14 cellular contexts compared by ENCODE assay signal in the genomic region with DNA sequence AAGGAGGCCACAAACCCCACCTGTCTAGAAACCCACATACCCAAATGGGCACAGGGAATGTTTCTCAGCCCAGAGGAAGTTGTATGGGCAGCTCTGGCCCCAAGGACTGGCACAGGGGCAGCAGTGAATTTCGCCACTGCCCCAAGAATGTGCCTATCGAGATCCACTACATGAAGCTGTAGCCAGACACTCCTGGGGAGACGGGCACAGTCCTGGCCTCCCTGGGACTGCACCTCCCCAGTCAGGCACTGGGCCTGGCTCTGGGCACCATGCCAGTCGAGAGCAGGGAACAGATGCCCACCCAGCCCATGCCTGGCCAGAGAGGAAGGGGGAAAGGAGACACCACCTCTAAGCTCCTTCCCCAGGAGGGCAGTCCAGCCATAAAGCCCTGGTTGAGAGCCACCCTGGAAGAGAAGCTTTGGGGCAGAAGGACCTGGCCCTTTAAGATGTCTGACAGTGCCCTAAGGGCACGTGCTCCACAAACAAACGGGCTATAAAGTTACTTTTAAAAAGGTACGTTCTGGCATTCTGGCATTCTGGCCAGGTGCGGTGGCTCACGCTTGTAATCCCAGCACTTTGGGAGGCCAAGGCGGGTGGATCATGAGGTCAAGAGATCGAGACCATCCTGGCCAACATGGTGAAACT. TPM values are rescaled to one million over a fixed set of nuclear protein-coding genes. Genes with fewer than 3 reads are reported as not detected.
A peak's percentile ranks its signal among the peaks of the same experiment; 100 is the strongest.
DNase-seq lines count a peak whose midpoint lies in the region; ATAC-seq, FAIRE-seq and TF ChIP-seq lines count a peak whose summit lies in the region.
"Had no signal": no experiment of that assay in that cellular context is flagged by ENCODE, and none has a peak within 500 bp of the region (broad histone marks: within the 10 kb centered on the region; RNA-seq: fewer than 3 reads in every experiment).

No MANE protein-coding gene starts in this region.

- H3K14ac ChIP-seq in H9 (ENCODE audit: insufficient read depth, low read length): no peak overlapping the region; the same call in 1 of the 2 replicates

- BruUV-seq in HepG2 (replicated peaks; lab: Mats Ljungman, UMichigan): no TSS peak

- no peak overlapping the region for H2BK120ac ChIP-seq in H9 (ENCODE audit: low read depth, low read length, poor library complexity, severe bottlenecking)

- no peaks in the 10 kb centered on the region for H3K27me3 ChIP-seq in H9 (ENCODE audit: insufficient read depth, low read length)
- no peaks in the 10 kb centered on the region for H3K27me3 ChIP-seq in lung (ENCODE audit: control insufficient read depth, insufficient read depth)
- no peaks in the 10 kb centered on the region for H3K27me3 ChIP-seq in skeletal muscle tissue (ENCODE audit: control insufficient read depth in 3 of 3, insufficient read depth in 3 of 3, low read length in 3 of 3)
- no peaks in the 10 kb centered on the region; a peak in 1 of 5 replicates for H3K27me3 ChIP-seq in HepG2 (ENCODE audit: control insufficient read depth in 1 of 2, insufficient read depth in 2 of 2, low read length in 2 of 2)

- no peaks in the 10 kb centered on the region for H3K9me3 ChIP-seq in H9 (ENCODE audit: control insufficient read depth, low read depth, low read length)
- H3K9me3 ChIP-seq in lung (ENCODE audit: control insufficient read depth in 2 of 2, insufficient read depth in 1 of 2, low read length in 1 of 2): no peaks in the 10 kb centered on the region
- no peaks in the 10 kb centered on the region for H3K9me3 ChIP-seq in skeletal muscle tissue (ENCODE audit: control insufficient read depth in 3 of 3, low read length in 3 of 3)
- no peaks in the 10 kb centered on the region for H3K9me3 ChIP-seq in HepG2 (ENCODE audit: low read length)

- ATAC-seq in lung (ENCODE audit: insufficient read depth, low FRiP score) (no peak), HepG2 (no peak), GM18861 (IDR thresholded peaks at IDR 0.05; ENCODE audit: unreplicated experiment) (no peak)
- ATAC-seq in activated T-cell treated with anti-CD3 and anti-CD28 coated beads, Interleukin-2, amount 50 U/mL, for 4 hours: no peak

- no peak overlapping the region for H3K23ac ChIP-seq in H9 (ENCODE audit: insufficient read length, low read depth, low read length)

- H2BK5ac ChIP-seq in H9 (ENCODE audit: insufficient read length, low read length): no peak overlapping the region

- TF ChIP-seq CTCF in H9 (conservative IDR thresholded peaks at IDR 0.05): no peak
- no peak for TF ChIP-seq CTCF in chondrocyte (IDR thresholded peaks at IDR 0.05)
- TF ChIP-seq CTCF in lung (IDR thresholded peaks at IDR 0.05; ENCODE audit: control extremely low read depth, extremely low read depth): no peak
- TF ChIP-seq CTCF in HepG2 (CRISPR knock-in tag; IDR thresholded peaks at IDR 0.05): no peak

- no peak overlapping the region for H3K18ac ChIP-seq in H9 (ENCODE audit: insufficient read length, low read depth, low read length)

- H3K79me2 ChIP-seq in H9 (ENCODE audit: insufficient read depth, low read length) (no peaks in the 10 kb centered on the region), HepG2 (ENCODE audit: insufficient read depth, low read length) (no peaks in the 10 kb centered on the region)

- no peak for TF ChIP-seq POLR2A in HepG2 (IDR thresholded peaks at IDR 0.05; ENCODE audit: insufficient read depth in 1 of 2, low read depth in 2 of 2, low read length in 2 of 2)

- H4K5ac ChIP-seq in H9 (ENCODE audit: insufficient read length, low read depth, low read length): no peak overlapping the region

- H2AFZ ChIP-seq in H9 (ENCODE audit: low read length) (no peak overlapping the region), HepG2 (ENCODE audit: low read length) (no peak overlapping the region)

- H2BK15ac ChIP-seq in H9 (ENCODE audit: low read depth, low read length): no peak overlapping the region

- in situ Hi-C loops in HepG2 (cut with HindIII; ENCODE audit: extremely low pct_ligation_motif_present, low pct_unique_long_range_greater_than_20kb): no loop called here

- H3K56ac ChIP-seq in H9 (ENCODE audit: insufficient read length, low read depth, low read length): no peak overlapping the region

- H3K36me3 ChIP-seq in lung (ENCODE audit: control insufficient read depth in 2 of 2, insufficient read depth in 2 of 2, low read length in 2 of 2): peaks cover 0 to 21% of the 10 kb centered on the region in 2 donors
- H3K36me3 ChIP-seq in skeletal muscle tissue (ENCODE audit: control insufficient read depth in 3 of 3, insufficient read depth in 3 of 3, low read length in 3 of 3): peaks cover 16 to 27% (median 19%) of the 10 kb centered on the region in 3 donors
- peaks cover 2 to 12% of the 10 kb centered on the region in 2 experiments; a peak in 2 of 5 replicates for H3K36me3 ChIP-seq in HepG2 (replicated peaks in 1 of 2; ENCODE audit: control insufficient read depth in 1 of 2, insufficient read depth in 2 of 2, low read length in 2 of 2)

- DNase-seq in H9: no peak
- DNase-seq in chondrocyte (ENCODE audit: low spot score): peak; percentile 64
- no peak for DNase-seq in lung (ENCODE audit: low spot score)
- DNase-seq in HEK293T (ENCODE audit: extremely low spot score): no peak
- DNase-seq in HepG2 (ENCODE audit: low spot score): no peak
- no peak for DNase-seq in activated T-cell treated with anti-CD3 and anti-CD28 coated beads, Interleukin-2, amount 50 U/mL, for 4 hours
- DNase-seq: amygdala, DND-41, immature natural killer cell, naive B cell, NCI-H2081, NCI-H82 had no signal

- no peak for TF ChIP-seq RAD21 in HepG2 (CRISPR knock-in tag; IDR thresholded peaks at IDR 0.05)

- H2BK12ac ChIP-seq in H9 (ENCODE audit: insufficient read length, low read depth, low read length): no peak overlapping the region

- H3K27ac Mint-ChIP-seq in H9 (peak overlapping the region in 2 of 3 experiments; percentile 55 to 72; a peak in 2 of 7 replicates), chondrocyte (ENCODE audit: unreplicated experiment) (peak overlapping the region; percentile 99)
- H3K27ac Mint-ChIP-seq: immature natural killer cell had no signal

- no peaks in the 10 kb centered on the region for H3K9me3 Mint-ChIP-seq in H9
- no peaks in the 10 kb centered on the region for H3K9me3 Mint-ChIP-seq in chondrocyte (ENCODE audit: low read depth)
- H3K9me3 Mint-ChIP-seq in activated T-cell treated with anti-CD3 and anti-CD28 coated beads, Interleukin-2, amount 50 U/mL, for 4 hours: no peaks in the 10 kb centered on the region
- H3K9me3 Mint-ChIP-seq: immature natural killer cell, naive B cell had no signal

- H3K4me3 Mint-ChIP-seq in H9 (no peak overlapping the region), chondrocyte (ENCODE audit: unreplicated experiment) (peak overlapping the region; percentile 35)
- H3K4me3 Mint-ChIP-seq in activated T-cell treated with anti-CD3 and anti-CD28 coated beads, Interleukin-2, amount 50 U/mL, for 4 hours: no peak overlapping the region
- H3K4me3 Mint-ChIP-seq: immature natural killer cell, naive B cell had no signal

- no peak overlapping the region for H3K4ac ChIP-seq in H9 (ENCODE audit: low read depth, low read length)

- H3K23me2 ChIP-seq in H9 (ENCODE audit: insufficient read length, low read depth, low read length, poor library complexity, severe bottlenecking): no peaks in the 10 kb centered on the region

- H4K20me1 ChIP-seq in H9 (ENCODE audit: control insufficient read depth, insufficient read depth, insufficient read length) (no peaks in the 10 kb centered on the region), HepG2 (ENCODE audit: insufficient read depth, low read length) (no peaks in the 10 kb centered on the region)

- H3K27me3 Mint-ChIP-seq in H9 (ENCODE audit: low read depth) (no peaks in the 10 kb centered on the region), chondrocyte (ENCODE audit: low read depth) (no peaks in the 10 kb centered on the region)
- H3K27me3 Mint-ChIP-seq in activated T-cell treated with anti-CD3 and anti-CD28 coated beads, Interleukin-2, amount 50 U/mL, for 4 hours (ENCODE audit: low read depth): peaks cover 7% of the 10 kb centered on the region

- H3K4me2 ChIP-seq in H9 (ENCODE audit: insufficient read depth, insufficient read length, low read length): no peak overlapping the region
- H3K4me2 ChIP-seq in HepG2 (ENCODE audit: low read depth, low read length): no peak overlapping the region

- H4K91ac ChIP-seq in H9 (ENCODE audit: insufficient read length, low read depth, low read length): no peak overlapping the region

- no peak overlapping the region for H3T11ph ChIP-seq in H9 (ENCODE audit: low read length)

- H3K4me1 Mint-ChIP-seq in H9: peaks cover 25 to 36% of the 10 kb centered on the region in 2 experiments
- H3K4me1 Mint-ChIP-seq in chondrocyte (ENCODE audit: low read depth): peaks cover 50% of the 10 kb centered on the region
- no peaks in the 10 kb centered on the region for H3K4me1 Mint-ChIP-seq in activated T-cell treated with anti-CD3 and anti-CD28 coated beads, Interleukin-2, amount 50 U/mL, for 4 hours (ENCODE audit: low read depth)
- H3K4me1 Mint-ChIP-seq: immature natural killer cell had no signal

- no peak overlapping the region for H2AK5ac ChIP-seq in H9 (ENCODE audit: insufficient read length, low read length)

- H3K9ac ChIP-seq in H9 (ENCODE audit: extremely low read depth, insufficient read length, low read length) (no peak overlapping the region), skeletal muscle tissue (ENCODE audit: low read depth in 1 of 3, low read length in 3 of 3) (peak overlapping the region in 2 of 3 donors; percentile 3 to 40), HepG2 (ENCODE audit: insufficient read depth, low read depth, low read length) (no peak overlapping the region)

- H3K4me1 ChIP-seq in H9 (ENCODE audit: insufficient read depth, low read length) (peaks cover 4% of the 10 kb centered on the region; the same call in 1 of the 2 replicates), lung (ENCODE audit: control insufficient read depth in 2 of 2, insufficient read depth in 2 of 2, low read length in 2 of 2) (peaks cover 2 to 13% of the 10 kb centered on the region in 2 donors), skeletal muscle tissue (ENCODE audit: control insufficient read depth in 3 of 3, insufficient read depth in 3 of 3, low read length in 3 of 3) (peaks cover 17 to 33% (median 27%) of the 10 kb centered on the region in 3 donors), HepG2 (ENCODE audit: insufficient read depth, low read length) (no peaks in the 10 kb centered on the region)

- CTCF ChIA-PET in HEK293T (lab: Yijun Ruan, JAX) (no interaction called here), HepG2 (lab: Yijun Ruan, JAX; ENCODE audit: low intra/inter-chr PET ratio, low total read pairs) (no interaction called here)

- H3K79me1 ChIP-seq in H9 (ENCODE audit: insufficient read depth, low read depth, low read length, poor library complexity, severe bottlenecking): no peaks in the 10 kb centered on the region

- POLR2A ChIA-PET in HEK293T (lab: Yijun Ruan, JAX): no interaction called here
- POLR2A ChIA-PET in HepG2 (lab: Yijun Ruan, JAX): interaction anchor here (2.2 kb wide), 1 partner anchor 85 kb away, joined by 5 read pairs; the partner anchor contains the start of gene RND1

- H2BK20ac ChIP-seq in H9 (ENCODE audit: low read depth, low read length, poor library complexity, severe bottlenecking): no peak overlapping the region

- H4K8ac ChIP-seq in H9 (replicated peaks; ENCODE audit: insufficient read length, low read depth, low read length): no peak overlapping the region

- H3K27ac ChIP-seq in H9 (ENCODE audit: insufficient read length, low read depth, low read length) (no peak overlapping the region), lung (ENCODE audit: low read depth in 1 of 2, low read length in 1 of 2) (peak overlapping the region; percentile 18 to 81), skeletal muscle tissue (ENCODE audit: low read depth, low read length) (peak overlapping the region; percentile 70), HepG2 (ENCODE audit: extremely low read length, insufficient read depth, low read length) (no peak overlapping the region)

- H3K4me3 ChIP-seq in lung: no peak overlapping the region
- H3K4me3 ChIP-seq in skeletal muscle tissue (ENCODE audit: low read length in 3 of 3): peak overlapping the region in 1 of 3 donors; percentile 13
- no peak overlapping the region for H3K4me3 ChIP-seq in HepG2 (replicated peaks in 1 of 3; ENCODE audit: insufficient read depth in 1 of 3, low read depth in 2 of 3, low read length in 3 of 3)

- peaks cover 7 to 21% (median 19%) of the 10 kb centered on the region in 3 experiments; a peak in 6 of 7 replicates for H3K36me3 Mint-ChIP-seq in H9 (ENCODE audit: insufficient read depth in 1 of 3, low read depth in 3 of 3)
- peaks cover 16% of the 10 kb centered on the region for H3K36me3 Mint-ChIP-seq in chondrocyte (ENCODE audit: low read depth)
- no peaks in the 10 kb centered on the region for H3K36me3 Mint-ChIP-seq in activated T-cell treated with anti-CD3 and anti-CD28 coated beads, Interleukin-2, amount 50 U/mL, for 4 hours (ENCODE audit: insufficient read depth)
- H3K36me3 Mint-ChIP-seq: immature natural killer cell, naive B cell had no signal

- TF ChIP-seq EP300 in HepG2 (IDR thresholded peaks at IDR 0.05; ENCODE audit: low read depth in 2 of 2, low read length in 2 of 2) (no peak), HepG2 (CRISPR knock-in tag; IDR thresholded peaks at IDR 0.05; ENCODE audit: borderline replicate concordance) (no peak)

- no peak for FAIRE-seq in HepG2 (lab: Jason Lieb, UNC)

- no CpG with 5 or more reads among the region's 11 CpGs for WGBS in H9 (ENCODE audit: extremely low coverage, insufficient read length, low lambda C conversion rate)
- 75 to 81% methylated on average over 11 of the region's 11 CpGs for WGBS in lung, 2 donors
- 95% methylated on average over 7 of the region's 11 CpGs for WGBS in HepG2 (ENCODE audit: low lambda C conversion rate)

- intact Hi-C loops in HepG2 (cut with micrococcal nuclease; ENCODE audit: unreplicated experiment): no loop called here

RNA-seq across cellular contexts. Expression of gene ADCY6, which starts 8.4 kb away (rescaled TPM):
- total RNA-seq in H9 (2021): 30.2 and 31.1 TPM in 2 replicates
- 54.9 to 57.6 TPM (median 57.2 TPM) in 3 replicates for total RNA-seq in chondrocyte
- total RNA-seq in lung: 10 to 100 TPM; 33.4 to 37.0 TPM
- polyA plus RNA-seq in lung: 10 to 100 TPM; 14.4 to 19.0 TPM
- 37.6 TPM for total RNA-seq in skeletal muscle tissue
- 6.8 and 10.6 TPM in 2 replicates for total RNA-seq in HepG2 (2016; rRNA removed; fragmentation: Illumina TruSeq; extraction: Trizol)
- total RNA-seq in HepG2 (2016; cell fraction: cytosol; rRNA removed; fragmentation: Illumina TruSeq; extraction: Trizol; ENCODE audit: low read depth): 1.0 and 1.9 TPM in 2 replicates
- 6.2 and 13.4 TPM in 2 replicates for total RNA-seq in HepG2 (2016; cell fraction: insoluble cytoplasmic fraction; rRNA removed; fragmentation: Illumina TruSeq; extraction: Trizol)
- total RNA-seq in HepG2 (2016; cell fraction: membrane; rRNA removed; fragmentation: Illumina TruSeq; extraction: Trizol): 4.6 and 4.7 TPM in 2 replicates
- total RNA-seq in HepG2 (2016; cell fraction: nucleus; rRNA removed; fragmentation: Illumina TruSeq; extraction: Trizol): 14.5 and 16.8 TPM in 2 replicates
- 11.8 and 15.4 TPM in 2 replicates for polyA plus RNA-seq in HepG2 (2011; rRNA removed)
- polyA plus RNA-seq in HepG2 (2011; cell fraction: cytosol; rRNA removed): 9.2 and 11.5 TPM in 2 replicates
- polyA plus RNA-seq in HepG2 (2011; cell fraction: nucleus; rRNA removed): 54.8 and 59.8 TPM in 2 replicates
- 9.1 and 10.5 TPM in 2 replicates for polyA plus RNA-seq in HepG2 (2012)
- polyA plus RNA-seq in HepG2 (2016; cell fraction: cytosol; fragmentation: Illumina TruSeq; extraction: Trizol; ENCODE audit: low read depth): 0.58 and 0.87 TPM in 2 replicates
- polyA plus RNA-seq in HepG2 (2016; cell fraction: insoluble cytoplasmic fraction; fragmentation: Illumina TruSeq; extraction: Trizol; ENCODE audit: low read depth): 4.3 and 5.7 TPM in 2 replicates
- 1.6 and 2.5 TPM in 2 replicates for polyA plus RNA-seq in HepG2 (2016; cell fraction: membrane; fragmentation: Illumina TruSeq; extraction: Trizol; ENCODE audit: low read depth)
- polyA plus RNA-seq in HepG2 (2016; cell fraction: nucleus; fragmentation: Illumina TruSeq; extraction: Trizol; ENCODE audit: insufficient read depth, low read depth): 29.2 and 33.7 TPM in 2 replicates
- 48.0 and 70.3 TPM in 2 replicates for polyA minus RNA-seq in HepG2 (2011; rRNA and poly(A)+ RNA removed; ENCODE audit: low replicate concordance)
- 17.7 and 22.5 TPM in 2 replicates for polyA minus RNA-seq in HepG2 (2011; cell fraction: cytosol; rRNA and poly(A)+ RNA removed)
- 21.5 and 22.5 TPM in 2 replicates for polyA minus RNA-seq in HepG2 (2011; cell fraction: nucleus; rRNA and poly(A)+ RNA removed)
- total RNA-seq in activated T-cell treated with anti-CD3 and anti-CD28 coated beads, Interleukin-2, amount 50 U/mL, for 4 hours: under 1 TPM; 0.22 to 0.53 (median 0.40) TPM
- polyA plus RNA-seq: immature natural killer cell had no signal

RNA-seq across cellular contexts. Expression of gene CACNB3, which starts 37.8 kb away (rescaled TPM):
- total RNA-seq in H9 (2021) (34.9 and 35.1 TPM in 2 replicates), chondrocyte (57.5 to 72.6 TPM (median 69.5 TPM) in 3 replicates), lung (10 to 100 TPM; 12.3 to 33.1 TPM), skeletal muscle tissue (4.2 TPM), HepG2 (2016; rRNA removed; fragmentation: Illumina TruSeq; extraction: Trizol) (0.29 TPM in 1 of 2 replicates, not detected in the other)
- polyA plus RNA-seq in lung (1 to 10 TPM; 8.3 to 9.9 TPM), HepG2 (2011; rRNA removed) (0.54 and 0.88 TPM in 2 replicates)
- not detected in 2 replicates for total RNA-seq in HepG2 (2016; cell fraction: cytosol; rRNA removed; fragmentation: Illumina TruSeq; extraction: Trizol; ENCODE audit: low read depth)
- total RNA-seq in HepG2 (2016; cell fraction: insoluble cytoplasmic fraction; rRNA removed; fragmentation: Illumina TruSeq; extraction: Trizol): 0.24 and 0.25 TPM in 2 replicates
- 0.31 and 0.48 TPM in 2 replicates for total RNA-seq in HepG2 (2016; cell fraction: membrane; rRNA removed; fragmentation: Illumina TruSeq; extraction: Trizol)
- total RNA-seq in HepG2 (2016; cell fraction: nucleus; rRNA removed; fragmentation: Illumina TruSeq; extraction: Trizol): 0.16 TPM in 1 of 2 replicates, not detected in the other
- polyA plus RNA-seq in HepG2 (2011; cell fraction: cytosol; rRNA removed): 0.27 and 0.38 TPM in 2 replicates
- 1.9 and 2.8 TPM in 2 replicates for polyA plus RNA-seq in HepG2 (2011; cell fraction: nucleus; rRNA removed)
- polyA plus RNA-seq in HepG2 (2012): 0.31 and 0.96 TPM in 2 replicates
- polyA plus RNA-seq in HepG2 (2016; cell fraction: cytosol; fragmentation: Illumina TruSeq; extraction: Trizol; ENCODE audit: low read depth): 0.18 and 0.26 TPM in 2 replicates
- 0.09 and 0.19 TPM in 2 replicates for polyA plus RNA-seq in HepG2 (2016; cell fraction: insoluble cytoplasmic fraction; fragmentation: Illumina TruSeq; extraction: Trizol; ENCODE audit: low read depth)
- 0.48 TPM in 1 of 2 replicates, not detected in the other for polyA plus RNA-seq in HepG2 (2016; cell fraction: membrane; fragmentation: Illumina TruSeq; extraction: Trizol; ENCODE audit: low read depth)
- polyA plus RNA-seq in HepG2 (2016; cell fraction: nucleus; fragmentation: Illumina TruSeq; extraction: Trizol; ENCODE audit: insufficient read depth, low read depth): 1.0 and 1.1 TPM in 2 replicates
- polyA minus RNA-seq in HepG2 (2011; rRNA and poly(A)+ RNA removed; ENCODE audit: low replicate concordance): 0.36 and 23.6 TPM in 2 replicates
- not detected in 2 replicates for polyA minus RNA-seq in HepG2 (2011; cell fraction: cytosol; rRNA and poly(A)+ RNA removed)
- 0.87 and 1.2 TPM in 2 replicates for polyA minus RNA-seq in HepG2 (2011; cell fraction: nucleus; rRNA and poly(A)+ RNA removed)
- 1 to 10 TPM; 1.7 to 3.5 (median 2.3) TPM for total RNA-seq in activated T-cell treated with anti-CD3 and anti-CD28 coated beads, Interleukin-2, amount 50 U/mL, for 4 hours

Comparison
In these comparisons a context has a peak if more than half of its experiments do, and no peak if none do; other contexts are left out.
1. H3K27ac ChIP-seq: peak in lung (2 of 2) and skeletal muscle tissue (single experiment); none in H9 (single experiment) and HepG2 (single experiment).
2. H3K9ac ChIP-seq: peak in skeletal muscle tissue (2 of 3); none in H9 (single experiment) and HepG2 (single experiment).